ENCODE assay signal across 31 cellular contexts in genomic region chr12:113010701-113011100, GRCh38. TPM values are rescaled to one million over a fixed set of nuclear protein-coding genes. Genes with fewer than 3 reads are reported as not detected.
"Had no signal": no experiment of that assay in that cellular context is flagged by ENCODE, and none has a peak within 500 bp of the region (broad histone marks: within the 10 kb centered on the region; RNA-seq: fewer than 3 reads in every experiment).

No MANE protein-coding gene starts in this region.

- H3K4me3 ChIP-seq: dorsolateral prefrontal cortex, esophagus muscularis mucosa, gastrocnemius medialis, heart left ventricle had no signal

- H3K27ac ChIP-seq: brain microvascular endothelial cell, dorsolateral prefrontal cortex, esophagus muscularis mucosa, foreskin keratinocyte, gastrocnemius medialis, heart left ventricle, WERI-Rb-1 had no signal

- H3K36me3 ChIP-seq: brain microvascular endothelial cell, gastrocnemius medialis, WERI-Rb-1 had no signal

- H3K4me1 ChIP-seq: esophagus muscularis mucosa, foreskin keratinocyte, gastrocnemius medialis, heart left ventricle had no signal

- ATAC-seq: activated CD4-positive, CD25-positive, alpha-beta regulatory T cell treated with anti-CD3 and anti-CD28 coated beads, Interleukin-2, amount 50 U/mL, for 24 hours; activated T-cell treated with anti-CD3 and anti-CD28 coated beads, Interleukin-2, amount 50 U/mL, for 72 hours; foreskin keratinocyte; gastrocnemius medialis; heart left ventricle; T-helper 17 cell had no signal

- H3K27ac Mint-ChIP-seq: activated B cell treated with CpG ODN at 0.5 μM for 24 hours; activated CD4-positive, alpha-beta memory T cell treated with anti-CD3 and anti-CD28 coated beads, Interleukin-2, amount 10 ng/mL, durations not matched to agents 7 days and 5 days; activated CD4-positive, alpha-beta T cell treated with anti-CD3 and anti-CD28 coated beads, Interleukin-2, amount 10 ng/mL, durations not matched to agents 7 days and 5 days; activated naive CD8-positive, alpha-beta T cell; activated T-cell treated with anti-CD3 and anti-CD28 coated beads, Interleukin-2, amount 50 U/mL, for 24 hours; activated T-cell treated with anti-CD3 and anti-CD28 coated beads, Interleukin-2, amount 50 U/mL, for 72 hours; endodermal cell; T-helper 17 cell; T-helper 2 cell treated with Interferon-gamma antibody and Interleukin-4, amounts not matched to agents 5 μg/mL and 100 μg/mL, for 36 hours had no signal

- H3K4me1 Mint-ChIP-seq: activated B cell treated with CpG ODN at 0.5 μM for 24 hours; activated CD4-positive, alpha-beta memory T cell treated with anti-CD3 and anti-CD28 coated beads, Interleukin-2, amount 10 ng/mL, durations not matched to agents 7 days and 5 days; activated CD4-positive, alpha-beta T cell treated with anti-CD3 and anti-CD28 coated beads, Interleukin-2, amount 10 ng/mL, durations not matched to agents 7 days and 5 days; endodermal cell; T-helper 17 cell had no signal

- H3K27me3 ChIP-seq: brain microvascular endothelial cell, foreskin keratinocyte, gastrocnemius medialis, heart left ventricle had no signal

- DNase-seq: activated B cell treated with CpG ODN at 0.5 μM for 24 hours; activated CD4-positive, alpha-beta memory T cell treated with anti-CD3 and anti-CD28 coated beads, Interleukin-2, amount 10 ng/mL, durations not matched to agents 7 days and 5 days; activated CD4-positive, alpha-beta T cell treated with anti-CD3 and anti-CD28 coated beads, Interleukin-2, amount 10 ng/mL, durations not matched to agents 7 days and 5 days; activated CD4-positive, alpha-beta T cell treated with anti-CD3 and anti-CD28 coated beads, Interleukin-2, amount 50 U/mL, for 4 hours; activated CD8-positive, alpha-beta memory T cell treated with anti-CD3 and anti-CD28 coated beads, Interleukin-2, amount 50 U/mL, for 48 hours; activated gamma-delta T cell; activated naive CD4-positive, alpha-beta T cell treated with anti-CD3 and anti-CD28 coated beads, Interleukin-2, amount 50 U/mL, for 16 hours; activated naive CD4-positive, alpha-beta T cell treated with Interleukin-2 at 50 U/mL for 16 hours; activated T-cell treated with anti-CD3 and anti-CD28 coated beads for 4 hours; activated T-cell treated with anti-CD3 and anti-CD28 coated beads, Interleukin-2, amount 50 U/mL, for 24 hours; activated T-cell treated with anti-CD3 and anti-CD28 coated beads, Interleukin-2, amount 50 U/mL, for 72 hours; brain microvascular endothelial cell; cortex of kidney; dorsolateral prefrontal cortex; effector memory CD4-positive, alpha-beta T cell; endodermal cell; erythroblast; foreskin keratinocyte; gastrocnemius medialis; glutamatergic neuron; heart left ventricle; T-helper 1 cell; T-helper 17 cell; T1000; WERI-Rb-1 had no signal

- H3K27me3 Mint-ChIP-seq: activated B cell treated with CpG ODN at 0.5 μM for 24 hours; activated CD4-positive, alpha-beta memory T cell treated with anti-CD3 and anti-CD28 coated beads, Interleukin-2, amount 10 ng/mL, durations not matched to agents 7 days and 5 days; activated CD4-positive, alpha-beta T cell treated with anti-CD3 and anti-CD28 coated beads, Interleukin-2, amount 10 ng/mL, durations not matched to agents 7 days and 5 days; activated naive CD8-positive, alpha-beta T cell; activated T-cell treated with anti-CD3 and anti-CD28 coated beads, Interleukin-2, amount 50 U/mL, for 24 hours; T-helper 17 cell had no signal

- H3K4me3 Mint-ChIP-seq: activated B cell treated with CpG ODN at 0.5 μM for 24 hours; activated CD4-positive, alpha-beta memory T cell treated with anti-CD3 and anti-CD28 coated beads, Interleukin-2, amount 10 ng/mL, durations not matched to agents 7 days and 5 days; activated CD4-positive, alpha-beta T cell treated with anti-CD3 and anti-CD28 coated beads, Interleukin-2, amount 10 ng/mL, durations not matched to agents 7 days and 5 days; activated naive CD8-positive, alpha-beta T cell; activated T-cell treated with anti-CD3 and anti-CD28 coated beads, Interleukin-2, amount 50 U/mL, for 24 hours; activated T-cell treated with anti-CD3 and anti-CD28 coated beads, Interleukin-2, amount 50 U/mL, for 72 hours; endodermal cell; T-helper 17 cell; T-helper 2 cell treated with Interferon-gamma antibody and Interleukin-4, amounts not matched to agents 5 μg/mL and 100 μg/mL, for 36 hours had no signal

- H3K9me3 ChIP-seq: gastrocnemius medialis had no signal

RNA-seq across cellular contexts. Expression of gene OAS2, which starts 32.4 kb away (rescaled TPM):
- total RNA-seq: endodermal cell had no signal

RNA-seq across cellular contexts. Expression of gene DTX1, which starts 45.8 kb away (rescaled TPM):
- total RNA-seq: bronchial epithelial cell, chondrocyte, foreskin keratinocyte had no signal
